In genomic region chr6:98824907-98825601, GRCh38 we compare ENCODE assay signal across 9 cellular contexts. TPM values are rescaled to one million over a fixed set of nuclear protein-coding genes. Genes with fewer than 3 reads are reported as not detected.
A peak's percentile ranks its signal among the peaks of the same experiment; 100 is the strongest.
DNase-seq lines count a peak whose midpoint lies in the region; ATAC-seq and TF ChIP-seq lines count a peak whose summit lies in the region.
"Had no signal": no experiment of that assay in that cellular context is flagged by ENCODE, and none has a peak within 500 bp of the region (broad histone marks: within the 10 kb centered on the region; RNA-seq: fewer than 3 reads in every experiment).

No MANE protein-coding gene starts in this region.

- H2BK20ac ChIP-seq in H9 (ENCODE audit: low read depth, low read length, poor library complexity, severe bottlenecking) = no peak overlapping the region

- H3K9me3 ChIP-seq in H9 (ENCODE audit: control insufficient read depth, low read depth, low read length) (no peaks in the 10 kb centered on the region), WERI-Rb-1 (ENCODE audit: severe bottlenecking) (no peaks in the 10 kb centered on the region)

- H3K9me3 Mint-ChIP-seq in H9 (no peaks in the 10 kb centered on the region; a peak in 1 of 5 replicates), glutamatergic neuron (ENCODE audit: unreplicated experiment) (peaks cover 1% of the 10 kb centered on the region), osteocyte (ENCODE audit: unreplicated experiment) (no peaks in the 10 kb centered on the region)
- H3K9me3 Mint-ChIP-seq: activated naive CD4-positive, alpha-beta T cell treated with anti-CD3 and anti-CD28 coated beads for 36 hours had no signal

- no peaks in the 10 kb centered on the region for H3K36me3 ChIP-seq in WERI-Rb-1

- H3K4me1 Mint-ChIP-seq in H9 (peaks cover 40 to 43% of the 10 kb centered on the region in 2 experiments), glutamatergic neuron (ENCODE audit: low read depth, unreplicated experiment) (peaks cover 28% of the 10 kb centered on the region), osteocyte (ENCODE audit: unreplicated experiment) (peaks cover 22% of the 10 kb centered on the region)

- H3T11ph ChIP-seq in H9 (ENCODE audit: low read length) = no peak overlapping the region

- H3K27ac ChIP-seq in H9 (ENCODE audit: insufficient read length, low read depth, low read length) (no peak overlapping the region), WERI-Rb-1 (no peak overlapping the region)

- WGBS in H9 (ENCODE audit: extremely low coverage, insufficient read length, low lambda C conversion rate) = no CpG with 5 or more reads among the region's 31 CpGs

- H3K79me2 ChIP-seq in H9 (ENCODE audit: insufficient read depth, low read length) = no peaks in the 10 kb centered on the region

- no peak overlapping the region for H2BK120ac ChIP-seq in H9 (ENCODE audit: low read depth, low read length, poor library complexity, severe bottlenecking)

- H3K79me1 ChIP-seq in H9 (ENCODE audit: insufficient read depth, low read depth, low read length, poor library complexity, severe bottlenecking) = no peaks in the 10 kb centered on the region

- H3K4me1 ChIP-seq in H9 (ENCODE audit: insufficient read depth, low read length) = no peaks in the 10 kb centered on the region; the same call in 1 of the 2 replicates

- H4K8ac ChIP-seq in H9 (replicated peaks; ENCODE audit: insufficient read length, low read depth, low read length) = no peak overlapping the region

- no peak overlapping the region for H2BK15ac ChIP-seq in H9 (ENCODE audit: low read depth, low read length)

- ATAC-seq in GM18517 (IDR thresholded peaks at IDR 0.05; ENCODE audit: unreplicated experiment) = no peak
- ATAC-seq in GM18858 (IDR thresholded peaks at IDR 0.05; ENCODE audit: unreplicated experiment) = no peak

- H3K23me2 ChIP-seq in H9 (ENCODE audit: insufficient read length, low read depth, low read length, poor library complexity, severe bottlenecking) = peaks cover 32% of the 10 kb centered on the region

- H3K18ac ChIP-seq in H9 (ENCODE audit: insufficient read length, low read depth, low read length) = no peak overlapping the region

- no peak overlapping the region for H4K91ac ChIP-seq in H9 (ENCODE audit: insufficient read length, low read depth, low read length)

- H3K36me3 Mint-ChIP-seq in H9 (ENCODE audit: insufficient read depth in 1 of 3, low read depth in 3 of 3) (no peaks in the 10 kb centered on the region), glutamatergic neuron (ENCODE audit: unreplicated experiment) (no peaks in the 10 kb centered on the region), osteocyte (ENCODE audit: unreplicated experiment) (no peaks in the 10 kb centered on the region)

- H3K4me3 Mint-ChIP-seq in H9 (peak overlapping the region; percentile 65 to 93), glutamatergic neuron (ENCODE audit: unreplicated experiment) (peak overlapping the region; percentile 73), osteocyte (ENCODE audit: unreplicated experiment) (peak overlapping the region; percentile 49)
- H3K4me3 Mint-ChIP-seq: activated naive CD4-positive, alpha-beta T cell treated with anti-CD3 and anti-CD28 coated beads for 36 hours had no signal

- H3K27me3 ChIP-seq in H9 (ENCODE audit: insufficient read depth, low read length) = peaks cover 48% of the 10 kb centered on the region
- peaks cover 80% of the 10 kb centered on the region for H3K27me3 ChIP-seq in WERI-Rb-1 (ENCODE audit: insufficient read depth, low read depth, severe bottlenecking)

- H3K27ac Mint-ChIP-seq in H9 (no peak overlapping the region), glutamatergic neuron (ENCODE audit: unreplicated experiment) (no peak overlapping the region), osteocyte (ENCODE audit: unreplicated experiment) (no peak overlapping the region)
- H3K27ac Mint-ChIP-seq: activated naive CD4-positive, alpha-beta T cell treated with anti-CD3 and anti-CD28 coated beads for 36 hours had no signal

- H3K23ac ChIP-seq in H9 (ENCODE audit: insufficient read length, low read depth, low read length) = no peak overlapping the region

- H3K4me3 ChIP-seq in WERI-Rb-1 (ENCODE audit: low read depth, low read length) = peak overlapping the region; percentile 43

- H2AK5ac ChIP-seq in H9 (ENCODE audit: insufficient read length, low read length) = no peak overlapping the region

- no peak overlapping the region for H3K9ac ChIP-seq in H9 (ENCODE audit: extremely low read depth, insufficient read length, low read length)

- no peak overlapping the region for H3K56ac ChIP-seq in H9 (ENCODE audit: insufficient read length, low read depth, low read length)

- no peak overlapping the region for H2BK5ac ChIP-seq in H9 (ENCODE audit: insufficient read length, low read length)

- H3K4ac ChIP-seq in H9 (ENCODE audit: low read depth, low read length) = no peak overlapping the region

- H3K4me2 ChIP-seq in H9 (ENCODE audit: insufficient read depth, insufficient read length, low read length) = peak overlapping the region; percentile 97

- H4K5ac ChIP-seq in H9 (ENCODE audit: insufficient read length, low read depth, low read length) = no peak overlapping the region

- TF ChIP-seq CTCF in H9 (conservative IDR thresholded peaks at IDR 0.05) (no peak), WERI-Rb-1 (IDR thresholded peaks at IDR 0.05; ENCODE audit: low read depth, low read length) (no peak), glutamatergic neuron (IDR thresholded peaks at IDR 0.05; ENCODE audit: partially characterized antibody, unreplicated experiment) (no peak), osteocyte (IDR thresholded peaks at IDR 0.05) (no peak)

- no peak overlapping the region for H2AFZ ChIP-seq in H9 (ENCODE audit: low read length)

- DNase-seq in H9 (peak; percentile 71), WERI-Rb-1 (no peak), glutamatergic neuron (no peak), osteocyte (ENCODE audit: extremely low spot score, unreplicated experiment) (no peak)
- no peak for DNase-seq in activated CD4-positive, CD25-positive, alpha-beta regulatory T cell (lab: John Stamatoyannopoulos, UW)
- DNase-seq in stimulated activated CD4-positive, alpha-beta T cell treated with anti-CD3 and anti-CD28 coated beads, Interleukin-4, amount 100 ng/mL, for 1 hour = no peak
- DNase-seq: activated naive CD4-positive, alpha-beta T cell treated with anti-CD3 and anti-CD28 coated beads for 36 hours had no signal

- no peak overlapping the region for H3K14ac ChIP-seq in H9 (ENCODE audit: insufficient read depth, low read length)

- peaks cover 100% of the 10 kb centered on the region for H3K27me3 Mint-ChIP-seq in H9 (ENCODE audit: low read depth)
- H3K27me3 Mint-ChIP-seq in glutamatergic neuron (ENCODE audit: unreplicated experiment) = peaks cover 8% of the 10 kb centered on the region
- H3K27me3 Mint-ChIP-seq in osteocyte (ENCODE audit: unreplicated experiment) = peaks cover 85% of the 10 kb centered on the region

- no peaks in the 10 kb centered on the region for H4K20me1 ChIP-seq in H9 (ENCODE audit: control insufficient read depth, insufficient read depth, insufficient read length)

- no peak overlapping the region for H2BK12ac ChIP-seq in H9 (ENCODE audit: insufficient read length, low read depth, low read length)

RNA-seq across cellular contexts. Expression of gene POU3F2, which starts 9.3 kb away (rescaled TPM):
- total RNA-seq in H9 (2021) (0.09 and 0.15 TPM in 2 replicates), glutamatergic neuron (ENCODE audit: unreplicated experiment) (71.0 TPM), osteocyte (not detected in 2 replicates)
- total RNA-seq: activated naive CD4-positive, alpha-beta T cell treated with anti-CD3 and anti-CD28 coated beads for 36 hours had no signal

Comparison
In these comparisons a context has a peak if more than half of its experiments do, and no peak if none do; other contexts are left out.
1. RNA of gene POU3F2, which starts 9.3 kb away (total RNA-seq): 71.0 TPM in glutamatergic neuron (single experiment); 0.09 to 0.15 TPM in H9 and not detected in osteocyte; every median in the first group is over 10 times any median in the second.
2. Peak in every context shown above with its lines, with median percentiles within 50 percentile points of each other: H3K4me3 Mint-ChIP-seq.